In genomic region chr12:114063435-114063834, GRCh38 we compare ENCODE assay signal across 12 cellular contexts.
DNase-seq lines count a peak whose midpoint lies in the region; ATAC-seq and TF ChIP-seq lines count a peak whose summit lies in the region.
"Had no signal": no experiment of that assay in that cellular context is flagged by ENCODE, and none has a peak within 500 bp of the region (broad histone marks: within the 10 kb centered on the region; RNA-seq: fewer than 3 reads in every experiment).

No MANE protein-coding gene starts in this region.

- H3K27ac ChIP-seq in iPS-18a (ENCODE audit: low read length), result no peak overlapping the region
- no peak overlapping the region for H3K27ac ChIP-seq in neural progenitor cell
- H3K27ac ChIP-seq: BLaER1 had no signal

- H3K36me3 ChIP-seq in NT2/D1 (ENCODE audit: insufficient read depth, insufficient read length, low read length) (no peaks in the 10 kb centered on the region), iPS-18a (ENCODE audit: control insufficient read depth, low read depth, low read length) (no peaks in the 10 kb centered on the region), neural progenitor cell (no peaks in the 10 kb centered on the region)
- H3K36me3 ChIP-seq: BLaER1 had no signal

- H3K4me1 ChIP-seq in NT2/D1 (ENCODE audit: insufficient read depth, insufficient read length) (no peaks in the 10 kb centered on the region), iPS-18a (ENCODE audit: control insufficient read depth, low read depth, low read length) (peaks cover 4% of the 10 kb centered on the region), neural progenitor cell (no peaks in the 10 kb centered on the region)
- H3K4me1 ChIP-seq: BLaER1 had no signal

- no peak overlapping the region for H3K27ac Mint-ChIP-seq in neural progenitor cell

- H3K9me3 Mint-ChIP-seq in neural progenitor cell, result no peaks in the 10 kb centered on the region

- H3F3A ChIP-seq in neural progenitor cell (ENCODE audit: low read depth), result no peaks in the 10 kb centered on the region

- no peak for TF ChIP-seq CTCF in neural progenitor cell (IDR thresholded peaks at IDR 0.05)

- H4K20me1 ChIP-seq in neural progenitor cell (ENCODE audit: low read depth), result no peaks in the 10 kb centered on the region
- H4K20me1 ChIP-seq: BLaER1 had no signal

- ATAC-seq in GM18519 (IDR thresholded peaks at IDR 0.05; ENCODE audit: low FRiP score, unreplicated experiment), result no peak
- ATAC-seq: HepG2 had no signal

- H2AFZ ChIP-seq in neural progenitor cell (replicated peaks), result no peak overlapping the region

- H3K79me2 ChIP-seq in neural progenitor cell (ENCODE audit: low read depth), result no peaks in the 10 kb centered on the region

- peaks cover 26% of the 10 kb centered on the region for H3K27me3 Mint-ChIP-seq in neural progenitor cell (ENCODE audit: insufficient read depth, low read depth)

- H3K9ac ChIP-seq in NT2/D1 (ENCODE audit: insufficient read length, low read depth), result no peak overlapping the region
- no peak overlapping the region for H3K9ac ChIP-seq in iPS-18a (ENCODE audit: low read length)
- H3K9ac ChIP-seq in neural progenitor cell, result no peak overlapping the region
- H3K9ac ChIP-seq: BLaER1 had no signal

- no peaks in the 10 kb centered on the region for H3K4me1 Mint-ChIP-seq in neural progenitor cell

- H3K4me3 ChIP-seq in NT2/D1 (ENCODE audit: insufficient read length, low read depth) (no peak overlapping the region), iPS-18a (ENCODE audit: low read length) (peak overlapping the region; percentile 17), neural progenitor cell (peak overlapping the region; percentile 36)
- H3K4me3 ChIP-seq: BLaER1 had no signal

- H3K27me3 ChIP-seq in NT2/D1 (ENCODE audit: insufficient read depth, insufficient read length), result no peaks in the 10 kb centered on the region
- no peaks in the 10 kb centered on the region for H3K27me3 ChIP-seq in iPS-18a (ENCODE audit: control insufficient read depth, insufficient read depth, low read length)
- H3K27me3 ChIP-seq in neural progenitor cell, result peaks cover 61% of the 10 kb centered on the region
- H3K27me3 ChIP-seq: BLaER1 had no signal

- no peaks in the 10 kb centered on the region for H3K36me3 Mint-ChIP-seq in neural progenitor cell

- no peak overlapping the region for H3K4me3 Mint-ChIP-seq in neural progenitor cell

- H3K9me3 ChIP-seq in NT2/D1 (ENCODE audit: insufficient read depth, low read length) (peaks cover 32% of the 10 kb centered on the region; the same call in 1 of the 2 replicates), iPS-18a (ENCODE audit: control insufficient read depth, low read depth, low read length) (no peaks in the 10 kb centered on the region), neural progenitor cell (ENCODE audit: low read depth) (no peaks in the 10 kb centered on the region)

- peak; percentile 12 for DNase-seq in ELF-1 (ENCODE audit: low read depth, low spot score)
- peak; percentile 27 for DNase-seq in NT2/D1 (ENCODE audit: low read depth, low spot score)
- DNase-seq in neural progenitor cell (ENCODE audit: low spot score), result no peak
- DNase-seq in OCI-M1 (lab: John Stamatoyannopoulos, UW), result no peak
- DNase-seq in NCI-H2029 (lab: John Stamatoyannopoulos, UW), result no peak
- DNase-seq: 8988T, AML-193, H7 had no signal

- peak overlapping the region; percentile 74 for H3K4me2 ChIP-seq in neural progenitor cell
- H3K4me2 ChIP-seq: BLaER1 had no signal

Comparison
In these comparisons a context has a peak if more than half of its experiments do, and no peak if none do; other contexts are left out.
1. DNase-seq: peak in ELF-1 (single experiment) and NT2/D1 (single experiment); none in neural progenitor cell (single experiment), OCI-M1 (single experiment) and NCI-H2029 (single experiment).